ENCODE assay signal across 10 cellular contexts in genomic region chr13:35979378-35979911, GRCh38.
DNase-seq lines count a peak whose midpoint lies in the region; ATAC-seq and TF ChIP-seq lines count a peak whose summit lies in the region.
"Had no signal": no experiment of that assay in that cellular context is flagged by ENCODE, and none has a peak within 500 bp of the region (broad histone marks: within the 10 kb centered on the region; RNA-seq: fewer than 3 reads in every experiment).

No MANE protein-coding gene starts in this region.

- no peak overlapping the region for H3K27ac ChIP-seq in Karpas-422 (ENCODE audit: low read length)

- DNase-seq in AG09319 (ENCODE audit: extremely low read depth, low read depth): peak; percentile 86
- peak; percentile 93 for DNase-seq in adipocyte (ENCODE audit: low read depth)
- DNase-seq in globus pallidus (ENCODE audit: low spot score): peak; percentile 71
- DNase-seq in pons (ENCODE audit: low spot score): peak; percentile 76
- no peak for DNase-seq in NCI-H146 (lab: John Stamatoyannopoulos, UW)
- DNase-seq in Karpas-422: no peak
- DNase-seq: NCI-H524 treated with DMSO at 0.1 percent for 48 hours had no signal

- ATAC-seq in HG02571 (IDR thresholded peaks at IDR 0.05; ENCODE audit: unreplicated experiment): no peak
- ATAC-seq in GM19452 (IDR thresholded peaks at IDR 0.05; ENCODE audit: unreplicated experiment): no peak
- ATAC-seq: natural killer cell treated with Interleukin-12 subunit alpha and Interleukin-12 subunit beta and Interleukin-15 and Interleukin-18, amount 100 ng/mL, for 72 hours had no signal

- peak overlapping the region; percentile 85 for H3K9ac ChIP-seq in adipocyte (ENCODE audit: low read length)
- H3K9ac ChIP-seq in Karpas-422 (ENCODE audit: low read length): no peak overlapping the region

- no peaks in the 10 kb centered on the region for H3K9me2 ChIP-seq in Karpas-422 (replicated peaks; ENCODE audit: insufficient read depth, low read length)

- peaks cover 18% of the 10 kb centered on the region for H3K4me1 ChIP-seq in adipocyte (ENCODE audit: control insufficient read depth, insufficient read depth, low read length)
- H3K4me1 ChIP-seq in Karpas-422 (ENCODE audit: low read length): no peaks in the 10 kb centered on the region

- H3K4me2 ChIP-seq in Karpas-422 (ENCODE audit: low read depth, low read length, poor library complexity, severe bottlenecking): no peak overlapping the region

- H3K4me3 ChIP-seq in adipocyte (ENCODE audit: low read length): peak overlapping the region; percentile 64
- no peak overlapping the region for H3K4me3 ChIP-seq in Karpas-422 (ENCODE audit: low read length)

- no peak for TF ChIP-seq CTCF in AG09319 (IDR thresholded peaks at IDR 0.05; ENCODE audit: low read depth, low read length)

- no peaks in the 10 kb centered on the region for H3K27me3 ChIP-seq in adipocyte (replicated peaks; ENCODE audit: control insufficient read depth, insufficient read depth, low read length)
- no peaks in the 10 kb centered on the region for H3K27me3 ChIP-seq in Karpas-422 (ENCODE audit: low read length)

- H2AFZ ChIP-seq in Karpas-422 (ENCODE audit: low read length): no peak overlapping the region

- no peaks in the 10 kb centered on the region for H3K79me2 ChIP-seq in Karpas-422 (ENCODE audit: low read length)

- H4K20me1 ChIP-seq in Karpas-422 (ENCODE audit: insufficient read depth, low read depth, low read length): no peaks in the 10 kb centered on the region

- H3K9me3 ChIP-seq in adipocyte (ENCODE audit: control insufficient read depth, low read length): no peaks in the 10 kb centered on the region
- no peaks in the 10 kb centered on the region for H3K9me3 ChIP-seq in Karpas-422 (ENCODE audit: low read length)

- H3K36me3 ChIP-seq in adipocyte (ENCODE audit: control insufficient read depth, insufficient read depth, low read length, severe bottlenecking) (no peaks in the 10 kb centered on the region), Karpas-422 (ENCODE audit: insufficient read depth, low read length) (no peaks in the 10 kb centered on the region)

Comparison
In these comparisons a context has a peak if more than half of its experiments do, and no peak if none do; other contexts are left out.
1. DNase-seq: peak in AG09319 (single experiment), adipocyte (single experiment), globus pallidus (single experiment) and pons (single experiment); none in NCI-H146 (single experiment) and Karpas-422 (single experiment).